8 cellular contexts compared by ENCODE assay signal in genomic region chr5:10249948-10250803, GRCh38. TPM values are rescaled to one million over a fixed set of nuclear protein-coding genes. Genes with fewer than 3 reads are reported as not detected.
DNase-seq lines count a peak whose midpoint lies in the region; TF ChIP-seq lines count a peak whose summit lies in the region.

TSS of gene CCT5 (plus strand) at chr5:10250280. CDS start at chr5:10250341, 61 bp downstream.

- H4K20me1 ChIP-seq in MM.1S (ENCODE audit: insufficient read depth, low read length): peaks cover 25% of the 10 kb centered on the region

- H3K9me2 ChIP-seq in MM.1S (replicated peaks; ENCODE audit: insufficient read depth, low read length): no peaks in the 10 kb centered on the region

- TF ChIP-seq CTCF in MM.1S (IDR thresholded peaks at IDR 0.05; ENCODE audit: low read length) (no peak), foreskin fibroblast (IDR thresholded peaks at IDR 0.05; ENCODE audit: low read depth, low read length) (no peak), neural crest cell (conservative IDR thresholded peaks at IDR 0.05) (no peak)

- no peaks in the 10 kb centered on the region for H3K27me3 Mint-ChIP-seq in neural crest cell (ENCODE audit: low read depth)

- DNase-seq in HAP-1 (ENCODE audit: low spot score in 2 of 2) (peak; percentile 92 to 98), MM.1S (peak; percentile 99), SIG-M5 (lab: John Stamatoyannopoulos, UW) (peak; percentile 96), activated gamma-delta T cell treated with Interleukin-2 at 50 U/mL for 16 hours (peak; percentile 87), foreskin fibroblast (peak; percentile 96 to 98), neural crest cell (ENCODE audit: low read depth, low spot score) (peak; percentile 78)

- no peaks in the 10 kb centered on the region for H3K9me3 ChIP-seq in ES-I3 (ENCODE audit: control insufficient read depth, insufficient read depth, low read length)
- no peaks in the 10 kb centered on the region for H3K9me3 ChIP-seq in HAP-1
- no peaks in the 10 kb centered on the region for H3K9me3 ChIP-seq in MM.1S (replicated peaks; ENCODE audit: insufficient read depth, low read length)
- no peaks in the 10 kb centered on the region for H3K9me3 ChIP-seq in stomach smooth muscle (ENCODE audit: control insufficient read depth in 2 of 2, low read length in 2 of 2)

- H3K4me1 Mint-ChIP-seq in neural crest cell: peaks cover 40% of the 10 kb centered on the region

- H3K27ac ChIP-seq in MM.1S (ENCODE audit: low read length) (peak within 1 kb of the TSS; percentile 84), stomach smooth muscle (ENCODE audit: low read length) (peak within 1 kb of the TSS; percentile 90)

- H3K9me3 Mint-ChIP-seq in neural crest cell: no peaks in the 10 kb centered on the region

- peaks cover 7% of the 10 kb centered on the region; the same call in 1 of the 2 replicates for H3K4me1 ChIP-seq in ES-I3 (ENCODE audit: insufficient read depth, low read length)
- H3K4me1 ChIP-seq in HAP-1: peaks cover 12% of the 10 kb centered on the region
- H3K4me1 ChIP-seq in MM.1S (ENCODE audit: low read length): peaks cover 13% of the 10 kb centered on the region
- peaks cover 26% of the 10 kb centered on the region for H3K4me1 ChIP-seq in stomach smooth muscle (ENCODE audit: control insufficient read depth, insufficient read depth, low read length)

- peak within 1 kb of the TSS; percentile 87 for H2AFZ ChIP-seq in MM.1S (ENCODE audit: low read length)

- peaks cover 83% of the 10 kb centered on the region for H3K79me2 ChIP-seq in MM.1S (ENCODE audit: low read length)

- peak within 1 kb of the TSS; percentile 96 for H3K4me3 Mint-ChIP-seq in neural crest cell

- H3K4me2 ChIP-seq in MM.1S (ENCODE audit: low read depth, low read length): peak within 1 kb of the TSS; percentile 90

- H3K9ac ChIP-seq in ES-I3 (ENCODE audit: low read depth, low read length): peak within 1 kb of the TSS; percentile 87
- peak within 1 kb of the TSS; percentile 93 for H3K9ac ChIP-seq in MM.1S (ENCODE audit: low read length)
- peak within 1 kb of the TSS; percentile 66 to 95 for H3K9ac ChIP-seq in stomach smooth muscle (ENCODE audit: low read length in 2 of 2)

- peaks cover 8% of the 10 kb centered on the region for H3K36me3 Mint-ChIP-seq in neural crest cell (ENCODE audit: low read depth)

- H3K36me3 ChIP-seq in ES-I3 (ENCODE audit: insufficient read depth, low read length) (peaks cover 19% of the 10 kb centered on the region), HAP-1 (replicated peaks) (peaks cover 31% of the 10 kb centered on the region), MM.1S (replicated peaks; ENCODE audit: insufficient read depth, low read length) (peaks cover 9% of the 10 kb centered on the region; the same call in 1 of the 2 replicates), stomach smooth muscle (ENCODE audit: control insufficient read depth in 2 of 2, insufficient read depth in 2 of 2, low read length in 2 of 2) (peaks cover 6 to 8% of the 10 kb centered on the region in 2 donors)

- H3K4me3 ChIP-seq in HAP-1 (peak within 1 kb of the TSS; percentile 73), MM.1S (ENCODE audit: low read length) (peak within 1 kb of the TSS; percentile 95), foreskin fibroblast (ENCODE audit: low read depth in 1 of 2, low read length in 2 of 2) (peak within 1 kb of the TSS; percentile 84 to 85), stomach smooth muscle (ENCODE audit: low read length in 2 of 2) (peak within 1 kb of the TSS; percentile 96 to 97)

- peak within 1 kb of the TSS; percentile 100 for H3K27ac Mint-ChIP-seq in neural crest cell (ENCODE audit: unreplicated experiment)

- H3F3A ChIP-seq in MM.1S (ENCODE audit: insufficient read depth, low read length): no peaks in the 10 kb centered on the region

- H3K27me3 ChIP-seq in HAP-1 (ENCODE audit: low read depth) (no peaks in the 10 kb centered on the region), MM.1S (replicated peaks; ENCODE audit: insufficient read depth, low read length) (no peaks in the 10 kb centered on the region), stomach smooth muscle (ENCODE audit: control insufficient read depth in 1 of 2, insufficient read depth in 2 of 2, low read length in 2 of 2) (no peaks in the 10 kb centered on the region)

- in situ Hi-C loops in HAP-1 (cut with MboI; ENCODE audit: low sequenced_read_pairs): no loop called here

RNA-seq across cellular contexts. Expression of gene CCT5, which starts in this region (rescaled TPM):
- total RNA-seq in neural crest cell: 401 and 424 TPM in 2 replicates

Comparison
In these comparisons a context has a peak if more than half of its experiments do, and no peak if none do; other contexts are left out.
1. Peak in every context shown above with its lines: DNase-seq, H3K4me3 ChIP-seq and H3K27ac ChIP-seq.